In genomic region chr19:47228937-47229673, GRCh38 we compare ENCODE assay signal across 8 cellular contexts. TPM values are rescaled to one million over a fixed set of nuclear protein-coding genes. Genes with fewer than 3 reads are reported as not detected.
A peak's percentile ranks its signal among the peaks of the same experiment; 100 is the strongest.
DNase-seq lines count a peak whose midpoint lies in the region; ATAC-seq and TF ChIP-seq lines count a peak whose summit lies in the region.

No MANE protein-coding gene starts in this region.

- no peak for ATAC-seq in GM18520 (IDR thresholded peaks at IDR 0.05; ENCODE audit: unreplicated experiment)
- ATAC-seq in HG03432 (IDR thresholded peaks at IDR 0.05; ENCODE audit: unreplicated experiment): no peak

- H4K20me1 ChIP-seq in smooth muscle cell (ENCODE audit: low read depth): peaks cover 28% of the 10 kb centered on the region

- no peak overlapping the region for H3K27ac ChIP-seq in ACC112 (ENCODE audit: low read depth, low read length)
- peak overlapping the region; percentile 89 for H3K27ac ChIP-seq in smooth muscle cell (ENCODE audit: low read depth)

- no peaks in the 10 kb centered on the region for H3K27me3 ChIP-seq in ACC112 (ENCODE audit: insufficient read depth, low read length)
- no peaks in the 10 kb centered on the region for H3K27me3 ChIP-seq in smooth muscle cell (ENCODE audit: low read depth)

- no peaks in the 10 kb centered on the region for H3K9me3 ChIP-seq in smooth muscle cell (replicated peaks; ENCODE audit: low read depth)

- H3K4me1 ChIP-seq in ACC112 (ENCODE audit: control insufficient read depth, insufficient read depth, low read length, unreplicated experiment) (peaks cover 22% of the 10 kb centered on the region), smooth muscle cell (ENCODE audit: low read depth) (peaks cover 25% of the 10 kb centered on the region)

- no peaks in the 10 kb centered on the region for H3K36me3 ChIP-seq in ACC112 (ENCODE audit: insufficient read depth, low read length)
- no peaks in the 10 kb centered on the region for H3K36me3 ChIP-seq in smooth muscle cell (ENCODE audit: low read depth)

- no peak for TF ChIP-seq CTCF in foreskin fibroblast (IDR thresholded peaks at IDR 0.05; ENCODE audit: low read depth, low read length)
- TF ChIP-seq CTCF in smooth muscle cell (IDR thresholded peaks at IDR 0.05; ENCODE audit: borderline replicate concordance, insufficient read depth, poor library complexity, severe bottlenecking): no peak

- peak overlapping the region; percentile 73 for H3K9ac ChIP-seq in smooth muscle cell (ENCODE audit: low read depth)

- H2AFZ ChIP-seq in ACC112 (ENCODE audit: low read length, unreplicated experiment) (no peak overlapping the region), smooth muscle cell (ENCODE audit: low read depth) (no peak overlapping the region)

- H3K79me2 ChIP-seq in ACC112 (ENCODE audit: control insufficient read depth, insufficient read depth, low read length, unreplicated experiment) (no peaks in the 10 kb centered on the region), smooth muscle cell (ENCODE audit: low read depth) (peaks cover 16% of the 10 kb centered on the region)

- WGBS in smooth muscle cell (ENCODE audit: low lambda C conversion rate): 12% methylated on average over 10 of the region's 10 CpGs

- H3K4me3 ChIP-seq in ACC112 (ENCODE audit: low read depth, low read length) (peak overlapping the region; percentile 93), foreskin fibroblast (ENCODE audit: low read depth in 1 of 2, low read length in 2 of 2) (peak overlapping the region; percentile 87 to 96), smooth muscle cell (peak overlapping the region; percentile 96)

- H3F3A ChIP-seq in smooth muscle cell (ENCODE audit: low read depth): peaks cover 54% of the 10 kb centered on the region

- peak; percentile 17 for TF ChIP-seq POLR2A in GM18951 (IDR thresholded peaks at IDR 0.05; ENCODE audit: extremely low read depth, insufficient read depth, insufficient read length)

- in situ Hi-C loops in GM18951 (cut with MboI; ENCODE audit: low sequenced_read_pairs, unreplicated experiment): no loop called here

- DNase-seq in activated CD4-positive, alpha-beta T cell treated with anti-CD3 and anti-CD28 coated beads for 48 hours: peak; percentile 23
- DNase-seq in foreskin fibroblast (peak in 1 of 2 donors; percentile 61), smooth muscle cell (lab: John Stamatoyannopoulos, UW; ENCODE audit: unreplicated experiment) (no peak), NCI-H510A treated with DMSO at 0.1 percent for 48 hours (lab: John Stamatoyannopoulos, UW) (no peak)

- peak overlapping the region; percentile 98 for H3K4me2 ChIP-seq in smooth muscle cell

RNA-seq across cellular contexts. Expression of gene BBC3, which starts 1.9 kb away (rescaled TPM):
- 8.2 and 10.2 TPM in 2 replicates for total RNA-seq in smooth muscle cell
- 28.2 and 29.9 TPM in 2 replicates for polyA plus RNA-seq in smooth muscle cell

RNA-seq across cellular contexts. Expression of gene CCDC9, which starts 27.2 kb away (rescaled TPM):
- 4.7 and 6.4 TPM in 2 replicates for total RNA-seq in smooth muscle cell
- polyA plus RNA-seq in smooth muscle cell: 12.7 and 29.5 TPM in 2 replicates

RNA-seq across cellular contexts. Expression of gene INAFM1, which starts 45.6 kb away (rescaled TPM):
- total RNA-seq in smooth muscle cell: 7.2 and 8.0 TPM in 2 replicates
- polyA plus RNA-seq in smooth muscle cell: 29.7 and 31.5 TPM in 2 replicates
